8 cellular contexts compared by ENCODE assay signal in genomic region chr6:30684386-30685156, GRCh38. TPM values are rescaled to one million over a fixed set of nuclear protein-coding genes. Genes with fewer than 3 reads are reported as not detected.
A peak's percentile ranks its signal among the peaks of the same experiment; 100 is the strongest.
DNase-seq lines count a peak whose midpoint lies in the region; ATAC-seq and TF ChIP-seq lines count a peak whose summit lies in the region.

No MANE protein-coding gene starts in this region.

- H3K27ac ChIP-seq in A673 (ENCODE audit: low read depth, low read length, poor library complexity, severe bottlenecking) (peak overlapping the region; percentile 80), HL-60 (replicated peaks) (peak overlapping the region; percentile 94), muscle layer of colon (ENCODE audit: low read depth, low read length) (peak overlapping the region; percentile 100), tibial nerve (peak overlapping the region; percentile 97 to 99 (median 98))

- CTCF ChIA-PET in A673 (lab: Charles Lee) = no interaction called here

- TF ChIP-seq CTCF in A673 (conservative IDR thresholded peaks at IDR 0.05; ENCODE audit: low read depth, low read length) (no peak), HL-60 (IDR thresholded peaks at IDR 0.05; ENCODE audit: insufficient read depth, low read length) (no peak), tibial nerve (IDR thresholded peaks at IDR 0.05) (no peak)

- H3K4me3 ChIP-seq in A673 (ENCODE audit: low read depth, low read length, poor library complexity, severe bottlenecking) (peak overlapping the region; percentile 88), HL-60 (replicated peaks; ENCODE audit: insufficient read depth, low read length) (peak overlapping the region; percentile 60), muscle layer of colon (ENCODE audit: low read depth in 1 of 2, low read length in 2 of 2) (peak overlapping the region; percentile 88 to 99), tibial nerve (peak overlapping the region; percentile 73 to 92 (median 83))

- no peak for TF ChIP-seq EP300 in tibial nerve (IDR thresholded peaks at IDR 0.05)

- TF ChIP-seq POLR2A in tibial nerve (IDR thresholded peaks at IDR 0.05) = no peak

- peak overlapping the region; percentile 98 for H3K9ac ChIP-seq in muscle layer of colon (ENCODE audit: low read length)

- H3K36me3 ChIP-seq in A673 (ENCODE audit: insufficient read depth, low read length, poor library complexity, severe bottlenecking) (no peaks in the 10 kb centered on the region), muscle layer of colon (ENCODE audit: insufficient read depth, low read length) (peaks cover 12% of the 10 kb centered on the region), tibial nerve (peaks cover 0 to 16% (median 0%) of the 10 kb centered on the region in 3 donors)

- no peaks in the 10 kb centered on the region for H3K27me3 Mint-ChIP-seq in effector memory CD8-positive, alpha-beta T cell

- intact Hi-C loops in A673 (cut with micrococcal nuclease; ENCODE audit: unreplicated experiment) = no loop called here

- peaks cover 49% of the 10 kb centered on the region for H3K36me3 Mint-ChIP-seq in effector memory CD8-positive, alpha-beta T cell (ENCODE audit: insufficient read depth)

- no TSS peak for BruUV-seq in A673 (replicated peaks; lab: Mats Ljungman, UMichigan)

- H3K27me3 ChIP-seq in A673 (replicated peaks; ENCODE audit: insufficient read depth, low read depth, low read length, poor library complexity) = no peaks in the 10 kb centered on the region
- no peaks in the 10 kb centered on the region for H3K27me3 ChIP-seq in HL-60 (ENCODE audit: insufficient read depth, poor library complexity, severe bottlenecking)
- no peaks in the 10 kb centered on the region for H3K27me3 ChIP-seq in muscle layer of colon (ENCODE audit: control insufficient read depth in 1 of 2, insufficient read depth in 2 of 2, low read length in 2 of 2)
- no peaks in the 10 kb centered on the region for H3K27me3 ChIP-seq in tibial nerve

- H3K4me1 ChIP-seq in A673 (ENCODE audit: insufficient read depth, low read length, poor library complexity, severe bottlenecking) = peaks cover 51% of the 10 kb centered on the region
- peaks cover 60% of the 10 kb centered on the region for H3K4me1 ChIP-seq in muscle layer of colon (ENCODE audit: insufficient read depth, low read length)
- peaks cover 0 to 87% (median 66%) of the 10 kb centered on the region in 4 donors for H3K4me1 ChIP-seq in tibial nerve

- DNase-seq in A673 (ENCODE audit: low spot score) = no peak
- DNase-seq in HL-60 (ENCODE audit: low read depth in 1 of 2, low spot score in 1 of 2) = peak in 1 of 2 experiments; percentile 90
- peak; percentile 75 for DNase-seq in activated CD4-positive, alpha-beta T cell treated with anti-CD3 and anti-CD28 coated beads for 48 hours
- DNase-seq in effector memory CD8-positive, alpha-beta T cell = peak in 1 of 3 experiments; percentile 23
- DNase-seq in tibial nerve (ENCODE audit: low spot score in 2 of 2) = peak in 1 of 2 donors; percentile 39
- DNase-seq in foreskin melanocyte = no peak

- peak overlapping the region; percentile 96 to 98 for H3K27ac Mint-ChIP-seq in effector memory CD8-positive, alpha-beta T cell

- H3K4me1 Mint-ChIP-seq in effector memory CD8-positive, alpha-beta T cell (ENCODE audit: low read depth in 2 of 2) = peaks cover 58 to 76% of the 10 kb centered on the region in 2 donors

- no peak for ATAC-seq in effector memory CD8-positive, alpha-beta T cell (replicated peaks)
- ATAC-seq in HG02981 (IDR thresholded peaks at IDR 0.05; ENCODE audit: unreplicated experiment) = no peak

- H3K9me3 Mint-ChIP-seq in effector memory CD8-positive, alpha-beta T cell = no peaks in the 10 kb centered on the region

- 5 to 9% methylated on average over 12 to 17 of the region's 21 CpGs for WGBS in tibial nerve, 2 donors

- H3K9me3 ChIP-seq in A673 (ENCODE audit: low read depth, low read length, poor library complexity, severe bottlenecking) (no peaks in the 10 kb centered on the region), muscle layer of colon (ENCODE audit: low read length) (no peaks in the 10 kb centered on the region), tibial nerve (no peaks in the 10 kb centered on the region)

- H3K4me3 Mint-ChIP-seq in effector memory CD8-positive, alpha-beta T cell = peak overlapping the region; percentile 87 to 97

- POLR2A ChIA-PET in A673 (lab: Charles Lee; ENCODE audit: low non-redundant PET) = no interaction called here

RNA-seq across cellular contexts. Expression of gene PPP1R18, which starts 1.9 kb away (rescaled TPM):
- 49.3 and 50.3 TPM in 2 replicates for total RNA-seq in A673 (2021)
- total RNA-seq in tibial nerve = 10 to 100 TPM; 26.6 to 48.0 (median 35.5) TPM

RNA-seq across cellular contexts. Expression of gene NRM, which starts 6.2 kb away (rescaled TPM):
- total RNA-seq in A673 (2021) (49.8 and 54.4 TPM in 2 replicates), tibial nerve (10 to 100 TPM in 1 of 4 donors, 1 to 10 TPM in 3; 6.0 to 13.3 (median 6.9) TPM)

RNA-seq across cellular contexts. Expression of gene DHX16, which starts 11.8 kb away (rescaled TPM):
- total RNA-seq in A673 (2021) (44.7 and 46.4 TPM in 2 replicates), tibial nerve (10 to 100 TPM; 22.7 to 40.2 (median 29.2) TPM)

RNA-seq across cellular contexts. Expression of gene MDC1, which starts 32.5 kb away (rescaled TPM):
- total RNA-seq in A673 (2021) = 52.9 and 53.4 TPM in 2 replicates
- total RNA-seq in tibial nerve = 10 to 100 TPM; 21.3 to 36.0 (median 26.2) TPM

RNA-seq across cellular contexts. Expression of gene TUBB, which starts 35.6 kb away (rescaled TPM):
- total RNA-seq in A673 (2021) = 1,864 and 1,936 TPM in 2 replicates
- 100 to 1,000 TPM; 152 to 218 (median 207) TPM for total RNA-seq in tibial nerve
